ENCODE assay signal across 11 cellular contexts in the genomic region with DNA sequence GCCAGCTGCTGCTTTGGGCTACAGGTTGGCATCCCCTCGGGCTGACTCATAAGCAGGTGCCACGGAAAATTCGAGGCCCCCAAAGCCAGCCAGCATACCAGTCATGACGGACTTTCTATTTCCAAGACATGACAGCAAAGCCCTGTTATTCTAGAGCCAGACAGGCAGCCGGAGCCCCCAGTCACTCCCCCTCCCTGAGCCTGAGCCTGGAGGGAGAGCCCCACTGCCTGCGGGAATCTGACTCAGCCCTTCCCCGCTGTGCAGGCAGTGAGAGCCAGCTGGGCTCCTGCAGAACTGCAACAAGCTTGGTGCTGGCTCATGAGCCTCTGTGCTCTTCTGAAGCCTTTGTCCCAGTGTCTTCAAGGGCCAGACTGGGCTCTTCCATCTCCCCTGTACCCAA. TPM values are rescaled to one million over a fixed set of nuclear protein-coding genes. Genes with fewer than 3 reads are reported as not detected.
DNase-seq lines count a peak whose midpoint lies in the region; ATAC-seq and TF ChIP-seq lines count a peak whose summit lies in the region.
"Had no signal": no experiment of that assay in that cellular context is flagged by ENCODE, and none has a peak within 500 bp of the region (broad histone marks: within the 10 kb centered on the region; RNA-seq: fewer than 3 reads in every experiment).

No MANE protein-coding gene starts in this region.

- no peaks in the 10 kb centered on the region for H3K36me3 Mint-ChIP-seq in nephron progenitor cell (ENCODE audit: low read depth)
- H3K36me3 Mint-ChIP-seq in activated CD4-positive, alpha-beta memory T cell treated with anti-CD3 and anti-CD28 coated beads for 36 hours, result no peaks in the 10 kb centered on the region

- no peaks in the 10 kb centered on the region for H3K9me3 Mint-ChIP-seq in nephron progenitor cell
- H3K9me3 Mint-ChIP-seq in activated CD4-positive, alpha-beta memory T cell treated with anti-CD3 and anti-CD28 coated beads for 36 hours, result no peaks in the 10 kb centered on the region
- H3K9me3 Mint-ChIP-seq: stimulated activated naive CD8-positive, alpha-beta T cell treated with anti-CD3 and anti-CD28 coated beads, Interleukin-15, amount 100 ng/mL, for 72 hours had no signal

- H3K4me1 Mint-ChIP-seq in nephron progenitor cell, result peaks cover 18% of the 10 kb centered on the region
- peaks cover 4% of the 10 kb centered on the region for H3K4me1 Mint-ChIP-seq in activated CD4-positive, alpha-beta memory T cell treated with anti-CD3 and anti-CD28 coated beads for 36 hours (ENCODE audit: low read depth)
- H3K4me1 Mint-ChIP-seq: stimulated activated naive CD8-positive, alpha-beta T cell treated with anti-CD3 and anti-CD28 coated beads, Interleukin-15, amount 100 ng/mL, for 72 hours had no signal

- DNase-seq in DMS 273 (lab: John Stamatoyannopoulos, UW; ENCODE audit: unreplicated experiment), result peak; percentile 76
- DNase-seq in NCI-H69 (lab: John Stamatoyannopoulos, UW), result peak; percentile 78
- peak; percentile 23 for DNase-seq in nephron progenitor cell
- DNase-seq in activated CD4-positive, alpha-beta memory T cell treated with anti-CD3 and anti-CD28 coated beads for 36 hours, result no peak
- DNase-seq in stimulated activated naive CD4-positive, alpha-beta T cell (lab: John Stamatoyannopoulos, UW), result no peak
- DNase-seq: Kasumi-1; ovary; stimulated activated naive CD8-positive, alpha-beta T cell treated with anti-CD3 and anti-CD28 coated beads, Interleukin-15, amount 100 ng/mL, for 72 hours had no signal

- intact Hi-C loops in activated CD4-positive, alpha-beta memory T cell treated with anti-CD3 and anti-CD28 coated beads for 36 hours (cut with micrococcal nuclease), result no loop called here

- H3K27me3 Mint-ChIP-seq in nephron progenitor cell (ENCODE audit: low read depth, poor library complexity), result peaks cover under 1% of the 10 kb centered on the region
- peaks cover 10% of the 10 kb centered on the region for H3K27me3 Mint-ChIP-seq in activated CD4-positive, alpha-beta memory T cell treated with anti-CD3 and anti-CD28 coated beads for 36 hours

- peak overlapping the region; percentile 63 for H3K27ac Mint-ChIP-seq in nephron progenitor cell
- H3K27ac Mint-ChIP-seq in activated CD4-positive, alpha-beta memory T cell treated with anti-CD3 and anti-CD28 coated beads for 36 hours, result no peak overlapping the region
- H3K27ac Mint-ChIP-seq: stimulated activated naive CD8-positive, alpha-beta T cell treated with anti-CD3 and anti-CD28 coated beads, Interleukin-15, amount 100 ng/mL, for 72 hours had no signal

- TF ChIP-seq CTCF in nephron progenitor cell (IDR thresholded peaks at IDR 0.05), result no peak

- ATAC-seq in esophagus mucosa (peak; percentile 63), HG03460 (IDR thresholded peaks at IDR 0.05; ENCODE audit: unreplicated experiment) (no peak), HG03520 (IDR thresholded peaks at IDR 0.05; ENCODE audit: unreplicated experiment) (no peak)
- ATAC-seq: stimulated activated naive CD8-positive, alpha-beta T cell treated with anti-CD3 and anti-CD28 coated beads, Interleukin-15, amount 100 ng/mL, for 72 hours had no signal

- CTCF ChIA-PET in activated CD4-positive, alpha-beta memory T cell treated with anti-CD3 and anti-CD28 coated beads for 36 hours (lab: Charles Lee), result interaction anchor here (1.4 to 2.7 kb wide), 2 partner anchors 12 to 19 kb away, joined by 6 to 9 read pairs; no protein-coding TSS in a partner anchor

- no peak overlapping the region for H3K4me3 Mint-ChIP-seq in nephron progenitor cell
- no peak overlapping the region for H3K4me3 Mint-ChIP-seq in activated CD4-positive, alpha-beta memory T cell treated with anti-CD3 and anti-CD28 coated beads for 36 hours
- H3K4me3 Mint-ChIP-seq: stimulated activated naive CD8-positive, alpha-beta T cell treated with anti-CD3 and anti-CD28 coated beads, Interleukin-15, amount 100 ng/mL, for 72 hours had no signal

- POLR2A ChIA-PET in activated CD4-positive, alpha-beta memory T cell treated with anti-CD3 and anti-CD28 coated beads for 36 hours (lab: Charles Lee), result no interaction called here

RNA-seq across cellular contexts. Expression of a gene that starts 15.8 kb away (rescaled TPM):
- 0.16 TPM for total RNA-seq in esophagus mucosa
- total RNA-seq in activated CD4-positive, alpha-beta memory T cell treated with anti-CD3 and anti-CD28 coated beads for 36 hours, result not detected

Comparison
In these comparisons a context has a peak if more than half of its experiments do, and no peak if none do; other contexts are left out.
1. DNase-seq: peak in DMS 273 (single experiment), NCI-H69 (single experiment) and nephron progenitor cell (single experiment); none in activated CD4-positive, alpha-beta memory T cell treated with anti-CD3 and anti-CD28 coated beads for 36 hours (single experiment) and stimulated activated naive CD4-positive, alpha-beta T cell (0 of 6).